ENCODE assay signal across 9 cellular contexts in genomic region chr19:41883463-41883820, GRCh38. TPM values are rescaled to one million over a fixed set of nuclear protein-coding genes. Genes with fewer than 3 reads are reported as not detected.
DNase-seq lines count a peak whose midpoint lies in the region; ATAC-seq and TF ChIP-seq lines count a peak whose summit lies in the region.
"Had no signal": no experiment of that assay in that cellular context is flagged by ENCODE, and none has a peak within 500 bp of the region (broad histone marks: within the 10 kb centered on the region; RNA-seq: fewer than 3 reads in every experiment).

No MANE protein-coding gene starts in this region.

- H3K9ac ChIP-seq in HUES64 (ENCODE audit: low read depth, low read length) (peak overlapping the region; percentile 53), iPS-18a (ENCODE audit: low read length) (peak overlapping the region; percentile 45)

- H3K4me3 Mint-ChIP-seq in activated naive CD8-positive, alpha-beta T cell treated with anti-CD3 and anti-CD28 coated beads, Interleukin-2, amount 10 ng/mL, durations not matched to agents 7 days and 5 days = peak overlapping the region; percentile 91

- H3K4me1 ChIP-seq in HUES64 (ENCODE audit: insufficient read depth, low read length) (peaks cover 17% of the 10 kb centered on the region), iPS-18a (ENCODE audit: control insufficient read depth, low read depth, low read length) (peaks cover 15% of the 10 kb centered on the region), stomach (peaks cover 33 to 52% (median 49%) of the 10 kb centered on the region in 4 donors)

- no peak for TF ChIP-seq CTCF in stomach (IDR thresholded peaks at IDR 0.05)

- H3K36me3 ChIP-seq in HUES64 (ENCODE audit: insufficient read depth, low read length) (no peaks in the 10 kb centered on the region), iPS-18a (ENCODE audit: control insufficient read depth, low read depth, low read length) (no peaks in the 10 kb centered on the region), stomach (peaks cover 5 to 9% (median 7%) of the 10 kb centered on the region in 4 donors)

- POLR2A ChIA-PET in activated naive CD8-positive, alpha-beta T cell treated with anti-CD3 and anti-CD28 coated beads, Interleukin-2, amount 10 ng/mL, durations not matched to agents 7 days and 5 days (lab: Charles Lee) = interaction anchor here (0.9 to 12.0 kb wide), 10 partner anchors 9 to 62 kb away, joined by 3 to 314 read pairs (median 6); partner anchors contain the start of genes CD79A and RPS19

- H3K4me3 ChIP-seq in HUES64 (ENCODE audit: low read length) (peak overlapping the region; percentile 90), iPS-18a (ENCODE audit: low read length) (peak overlapping the region; percentile 79), stomach (peak overlapping the region; percentile 74 to 96 (median 78))

- peaks cover 33% of the 10 kb centered on the region for H3K36me3 Mint-ChIP-seq in activated naive CD8-positive, alpha-beta T cell treated with anti-CD3 and anti-CD28 coated beads, Interleukin-2, amount 10 ng/mL, durations not matched to agents 7 days and 5 days

- intact Hi-C loops in stomach (cut with DNase I; ENCODE audit: low total_unique reads) (no loop called here), head of caudate nucleus (cut with DNase I) (no loop called here)

- H3K27ac ChIP-seq in HUES64 (ENCODE audit: low read depth, low read length) = no peak overlapping the region
- no peak overlapping the region for H3K27ac ChIP-seq in iPS-18a (ENCODE audit: low read length)
- peak overlapping the region; percentile 83 to 96 (median 90) for H3K27ac ChIP-seq in stomach

- WGBS in HUES64 = 2% methylated on average over 16 of the region's 23 CpGs
- WGBS in stomach, 5 donors = 0 to 1% (median 0%) methylated on average over 23 of the region's 23 CpGs

- H3K4me1 Mint-ChIP-seq in activated naive CD8-positive, alpha-beta T cell treated with anti-CD3 and anti-CD28 coated beads, Interleukin-2, amount 10 ng/mL, durations not matched to agents 7 days and 5 days = peaks cover 49% of the 10 kb centered on the region

- H3K27me3 ChIP-seq in HUES64 (ENCODE audit: insufficient read depth, low read length) (peaks cover 29% of the 10 kb centered on the region), iPS-18a (ENCODE audit: control insufficient read depth, insufficient read depth, low read length) (peaks cover 32% of the 10 kb centered on the region), stomach (no peaks in the 10 kb centered on the region)

- H3K9me3 ChIP-seq in HUES64 (ENCODE audit: insufficient read depth, low read depth, low read length) (no peaks in the 10 kb centered on the region), iPS-18a (ENCODE audit: control insufficient read depth, low read depth, low read length) (no peaks in the 10 kb centered on the region), stomach (no peaks in the 10 kb centered on the region)

- TF ChIP-seq POLR2A in stomach (IDR thresholded peaks at IDR 0.05) = no peak

- ATAC-seq in activated naive CD8-positive, alpha-beta T cell treated with anti-CD3 and anti-CD28 coated beads, Interleukin-2, amount 10 ng/mL, durations not matched to agents 7 days and 5 days (ENCODE audit: low read depth) = no peak
- no peak for ATAC-seq in GM18867 (IDR thresholded peaks at IDR 0.05; ENCODE audit: unreplicated experiment)
- ATAC-seq in HG02840 (IDR thresholded peaks at IDR 0.05; ENCODE audit: low FRiP score, unreplicated experiment) = no peak

- TF ChIP-seq EP300 in stomach (IDR thresholded peaks at IDR 0.05) = no peak

- no peak for DNase-seq in activated naive CD8-positive, alpha-beta T cell treated with anti-CD3 and anti-CD28 coated beads, Interleukin-2, amount 10 ng/mL, durations not matched to agents 7 days and 5 days
- DNase-seq in stomach (no peak), head of caudate nucleus (no peak)
- no peak for DNase-seq in activated CD4-positive, CD25-positive, alpha-beta regulatory T cell (lab: John Stamatoyannopoulos, UW)

- H3K27ac Mint-ChIP-seq in activated naive CD8-positive, alpha-beta T cell treated with anti-CD3 and anti-CD28 coated beads, Interleukin-2, amount 10 ng/mL, durations not matched to agents 7 days and 5 days = peak overlapping the region; percentile 95

- no peaks in the 10 kb centered on the region for H3K27me3 Mint-ChIP-seq in activated naive CD8-positive, alpha-beta T cell treated with anti-CD3 and anti-CD28 coated beads, Interleukin-2, amount 10 ng/mL, durations not matched to agents 7 days and 5 days

- no peaks in the 10 kb centered on the region for H3K9me3 Mint-ChIP-seq in activated naive CD8-positive, alpha-beta T cell treated with anti-CD3 and anti-CD28 coated beads, Interleukin-2, amount 10 ng/mL, durations not matched to agents 7 days and 5 days

RNA-seq across cellular contexts. Expression of gene ARHGEF1, which starts 0.5 kb away (rescaled TPM):
- 26.3 TPM for polyA plus RNA-seq in HUES64 (2013, experiment 1 of 2)
- 32.8 TPM for polyA plus RNA-seq in HUES64 (2013, experiment 2 of 2)
- 100 to 1,000 TPM; 807 to 824 TPM for total RNA-seq in activated naive CD8-positive, alpha-beta T cell treated with anti-CD3 and anti-CD28 coated beads, Interleukin-2, amount 10 ng/mL, durations not matched to agents 7 days and 5 days
- total RNA-seq in stomach = 100 to 1,000 TPM in 4 of 5 donors, 10 to 100 TPM in 1; 40.8 to 329 (median 224) TPM
- polyA plus RNA-seq in stomach = 100 to 1,000 TPM in 2 of 3 donors, 10 to 100 TPM in 1; 62.0 to 109 (median 106) TPM

RNA-seq across cellular contexts. Expression of gene CD79A, which starts 6.4 kb away (rescaled TPM):
- polyA plus RNA-seq in HUES64 (2013, experiment 1 of 2) = 0.25 TPM
- 0.44 TPM for polyA plus RNA-seq in HUES64 (2013, experiment 2 of 2)
- 10 to 100 TPM; 28.0 to 29.8 TPM for total RNA-seq in activated naive CD8-positive, alpha-beta T cell treated with anti-CD3 and anti-CD28 coated beads, Interleukin-2, amount 10 ng/mL, durations not matched to agents 7 days and 5 days
- 1 to 10 TPM in 2 of 5 donors, not detected in 3; 2.4 to 3.5 TPM for total RNA-seq in stomach
- 10 to 100 TPM in 1 of 3 donors, 1 to 10 TPM in 2; 1.5 to 18.7 (median 3.2) TPM for polyA plus RNA-seq in stomach
- total RNA-seq: lung microvascular endothelial cell had no signal

RNA-seq across cellular contexts. Expression of gene RPS19, which starts 23.4 kb away (rescaled TPM):
- 3,403 TPM for polyA plus RNA-seq in HUES64 (2013, experiment 1 of 2)
- polyA plus RNA-seq in HUES64 (2013, experiment 2 of 2) = 3,620 TPM
- 1,000 to 10,000 TPM; 3,237 to 3,326 TPM for total RNA-seq in activated naive CD8-positive, alpha-beta T cell treated with anti-CD3 and anti-CD28 coated beads, Interleukin-2, amount 10 ng/mL, durations not matched to agents 7 days and 5 days
- 1,000 to 10,000 TPM in 3 of 5 donors, 100 to 1,000 TPM in 2; 394 to 1,489 (median 1,008) TPM for total RNA-seq in stomach
- polyA plus RNA-seq in stomach = 1,000 to 10,000 TPM; 2,818 to 4,242 (median 2,979) TPM

RNA-seq across cellular contexts. Expression of gene DMRTC2, which starts 38.6 kb away (rescaled TPM):
- not detected for polyA plus RNA-seq in HUES64 (2013, experiment 1 of 2)
- polyA plus RNA-seq in HUES64 (2013, experiment 2 of 2) = not detected
- total RNA-seq in activated naive CD8-positive, alpha-beta T cell treated with anti-CD3 and anti-CD28 coated beads, Interleukin-2, amount 10 ng/mL, durations not matched to agents 7 days and 5 days = not detected
- not detected for total RNA-seq in stomach
- not detected for polyA plus RNA-seq in stomach
- total RNA-seq: lung microvascular endothelial cell had no signal

RNA-seq across cellular contexts. Expression of gene LYPD4, which starts 39.0 kb away (rescaled TPM):
- polyA plus RNA-seq in HUES64 (2013, experiment 1 of 2) = not detected
- polyA plus RNA-seq in HUES64 (2013, experiment 2 of 2) = not detected
- not detected for total RNA-seq in activated naive CD8-positive, alpha-beta T cell treated with anti-CD3 and anti-CD28 coated beads, Interleukin-2, amount 10 ng/mL, durations not matched to agents 7 days and 5 days
- total RNA-seq in stomach = not detected
- not detected for polyA plus RNA-seq in stomach
- total RNA-seq: lung microvascular endothelial cell had no signal

Comparison
In these comparisons a context has a peak if more than half of its experiments do, and no peak if none do; other contexts are left out.
1. H3K27ac ChIP-seq: peak in stomach (5 of 5); none in HUES64 (single experiment) and iPS-18a (single experiment).
2. RNA of gene CD79A, which starts 6.4 kb away (total RNA-seq): 28.0 to 29.8 TPM in activated naive CD8-positive, alpha-beta T cell treated with anti-CD3 and anti-CD28 coated beads, Interleukin-2, amount 10 ng/mL, durations not matched to agents 7 days and 5 days; 2.4 to 3.5 TPM in stomach; every median in the first group is over 4 times any median in the second.
3. Peak in every context shown above with its lines, with median percentiles within 50 percentile points of each other: H3K4me3 ChIP-seq.